In the genomic region with DNA sequence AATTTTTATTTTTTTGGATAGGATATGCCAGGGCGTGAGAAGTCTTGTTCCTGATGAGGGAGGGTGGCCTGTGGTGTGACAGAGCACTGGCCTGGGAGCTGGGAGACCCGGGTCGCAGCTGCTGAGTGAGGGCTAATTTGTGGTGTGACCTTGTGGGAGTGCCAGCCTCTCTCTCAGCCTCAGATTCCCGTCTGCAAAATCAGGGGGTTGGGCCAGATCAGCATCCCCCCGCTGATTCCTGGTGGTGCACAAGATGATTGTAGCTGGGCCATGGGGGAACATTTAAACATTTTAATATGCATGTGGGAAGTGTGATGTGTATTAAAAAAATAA, we compare ENCODE assay signal across 25 cellular contexts. TPM values are rescaled to one million over a fixed set of nuclear protein-coding genes. Genes with fewer than 3 reads are reported as not detected.
DNase-seq lines count a peak whose midpoint lies in the region; ATAC-seq and TF ChIP-seq lines count a peak whose summit lies in the region.
"Had no signal": no experiment of that assay in that cellular context is flagged by ENCODE, and none has a peak within 500 bp of the region (broad histone marks: within the 10 kb centered on the region; RNA-seq: fewer than 3 reads in every experiment).

No MANE protein-coding gene starts in this region.

- peak overlapping the region; percentile 34; the same call in 1 of the 2 replicates for H3K27ac ChIP-seq in SJCRH30
- peak overlapping the region; percentile 74 for H3K27ac ChIP-seq in lower lobe of right lung
- H3K27ac ChIP-seq in stomach smooth muscle (ENCODE audit: low read length), result peak overlapping the region; percentile 64
- H3K27ac ChIP-seq: epithelial cell of prostate, foreskin keratinocyte, parathyroid adenoma had no signal

- intact Hi-C loops in activated CD8-positive, alpha-beta T cell treated with anti-CD3 and anti-CD28 coated beads for 36 hours (cut with micrococcal nuclease), result no loop called here
- intact Hi-C loops in lower lobe of right lung (cut with DNase I), result no loop called here

- H3K9ac ChIP-seq in stomach smooth muscle (ENCODE audit: low read length in 2 of 2), result no peak overlapping the region
- H3K9ac ChIP-seq: parathyroid adenoma had no signal

- peaks cover 13% of the 10 kb centered on the region for H3K27me3 Mint-ChIP-seq in activated CD8-positive, alpha-beta T cell treated with anti-CD3 and anti-CD28 coated beads, Interleukin-2, amount 10 ng/mL, durations not matched to agents 7 days and 5 days (ENCODE audit: low read depth)
- H3K27me3 Mint-ChIP-seq in activated CD8-positive, alpha-beta T cell treated with anti-CD3 and anti-CD28 coated beads for 36 hours, result no peaks in the 10 kb centered on the region
- H3K27me3 Mint-ChIP-seq: stimulated activated naive CD8-positive, alpha-beta T cell treated with anti-CD3 and anti-CD28 coated beads, Interleukin-15, Interleukin-2, amounts not matched to agents 100 ng/mL and 50 ng/mL, for 24 hours had no signal

- H3K36me3 ChIP-seq in SJCRH30 (no peaks in the 10 kb centered on the region), lower lobe of right lung (no peaks in the 10 kb centered on the region), stomach smooth muscle (ENCODE audit: control insufficient read depth in 2 of 2, insufficient read depth in 2 of 2, low read length in 2 of 2) (no peaks in the 10 kb centered on the region)

- POLR2A ChIA-PET in activated CD8-positive, alpha-beta T cell treated with anti-CD3 and anti-CD28 coated beads, Interleukin-2, amount 10 ng/mL, durations not matched to agents 7 days and 5 days (lab: Charles Lee), result no interaction called here
- POLR2A ChIA-PET in activated CD8-positive, alpha-beta T cell treated with anti-CD3 and anti-CD28 coated beads for 36 hours (lab: Charles Lee), result interaction anchor here (1.5 kb wide), 1 partner anchor 13 kb away, joined by 4 read pairs; no protein-coding TSS in a partner anchor

- H3K4me1 ChIP-seq in SJCRH30, result peaks cover 51% of the 10 kb centered on the region
- H3K4me1 ChIP-seq in lower lobe of right lung, result peaks cover 68% of the 10 kb centered on the region
- peaks cover 71% of the 10 kb centered on the region for H3K4me1 ChIP-seq in stomach smooth muscle (ENCODE audit: control insufficient read depth, insufficient read depth, low read length)
- H3K4me1 ChIP-seq: foreskin keratinocyte, parathyroid adenoma had no signal

- H3K36me3 Mint-ChIP-seq in activated CD8-positive, alpha-beta T cell treated with anti-CD3 and anti-CD28 coated beads, Interleukin-2, amount 10 ng/mL, durations not matched to agents 7 days and 5 days (ENCODE audit: low read depth), result no peaks in the 10 kb centered on the region
- no peaks in the 10 kb centered on the region for H3K36me3 Mint-ChIP-seq in activated CD8-positive, alpha-beta T cell treated with anti-CD3 and anti-CD28 coated beads for 36 hours (ENCODE audit: low read depth)
- H3K36me3 Mint-ChIP-seq: memory B cell had no signal

- H3K27me3 ChIP-seq in SJCRH30, result no peaks in the 10 kb centered on the region
- no peaks in the 10 kb centered on the region for H3K27me3 ChIP-seq in lower lobe of right lung (ENCODE audit: low read depth)
- H3K27me3 ChIP-seq in stomach smooth muscle (ENCODE audit: control insufficient read depth in 1 of 2, insufficient read depth in 2 of 2, low read length in 2 of 2), result no peaks in the 10 kb centered on the region
- H3K27me3 ChIP-seq: foreskin keratinocyte had no signal

- H3K9me3 ChIP-seq in SJCRH30 (replicated peaks) (no peaks in the 10 kb centered on the region), lower lobe of right lung (no peaks in the 10 kb centered on the region), stomach smooth muscle (ENCODE audit: control insufficient read depth in 2 of 2, low read length in 2 of 2) (no peaks in the 10 kb centered on the region)

- ATAC-seq in activated CD8-positive, alpha-beta T cell treated with anti-CD3 and anti-CD28 coated beads, Interleukin-2, amount 10 ng/mL, durations not matched to agents 7 days and 5 days, result no peak
- ATAC-seq in activated CD8-positive, alpha-beta T cell treated with anti-CD3 and anti-CD28 coated beads for 36 hours, result no peak
- no peak for ATAC-seq in lower lobe of right lung
- ATAC-seq in GM18868 (IDR thresholded peaks at IDR 0.05; ENCODE audit: unreplicated experiment), result no peak
- ATAC-seq: foreskin keratinocyte, SK-N-SH treated with all-trans-retinoic acid at 6 μM for 48 hours had no signal

- H3K4me1 Mint-ChIP-seq in activated CD8-positive, alpha-beta T cell treated with anti-CD3 and anti-CD28 coated beads, Interleukin-2, amount 10 ng/mL, durations not matched to agents 7 days and 5 days (ENCODE audit: low read depth), result peaks cover 65% of the 10 kb centered on the region
- H3K4me1 Mint-ChIP-seq in activated CD8-positive, alpha-beta T cell treated with anti-CD3 and anti-CD28 coated beads for 36 hours (ENCODE audit: low read depth), result peaks cover 11% of the 10 kb centered on the region
- H3K4me1 Mint-ChIP-seq: B cell had no signal

- peak overlapping the region; percentile 94 for H3K27ac Mint-ChIP-seq in activated CD8-positive, alpha-beta T cell treated with anti-CD3 and anti-CD28 coated beads, Interleukin-2, amount 10 ng/mL, durations not matched to agents 7 days and 5 days
- no peak overlapping the region for H3K27ac Mint-ChIP-seq in activated CD8-positive, alpha-beta T cell treated with anti-CD3 and anti-CD28 coated beads for 36 hours
- H3K27ac Mint-ChIP-seq: B cell; memory B cell; nephron; stimulated activated naive CD8-positive, alpha-beta T cell treated with anti-CD3 and anti-CD28 coated beads, Interleukin-15, Interleukin-2, amounts not matched to agents 100 ng/mL and 50 ng/mL, for 24 hours had no signal

- no peak overlapping the region for H3K4me3 Mint-ChIP-seq in activated CD8-positive, alpha-beta T cell treated with anti-CD3 and anti-CD28 coated beads, Interleukin-2, amount 10 ng/mL, durations not matched to agents 7 days and 5 days
- H3K4me3 Mint-ChIP-seq in activated CD8-positive, alpha-beta T cell treated with anti-CD3 and anti-CD28 coated beads for 36 hours, result no peak overlapping the region
- H3K4me3 Mint-ChIP-seq: B cell; memory B cell; nephron; stimulated activated naive CD8-positive, alpha-beta T cell treated with anti-CD3 and anti-CD28 coated beads, Interleukin-15, Interleukin-2, amounts not matched to agents 100 ng/mL and 50 ng/mL, for 24 hours had no signal

- no peak for DNase-seq in activated CD8-positive, alpha-beta T cell treated with anti-CD3 and anti-CD28 coated beads, Interleukin-2, amount 10 ng/mL, durations not matched to agents 7 days and 5 days
- no peak for DNase-seq in activated CD8-positive, alpha-beta T cell treated with anti-CD3 and anti-CD28 coated beads for 36 hours
- DNase-seq in SJCRH30, result peak; percentile 26 to 50
- no peak for DNase-seq in lower lobe of right lung
- no peak for DNase-seq in OCI-M1 (lab: John Stamatoyannopoulos, UW)
- DNase-seq in activated effector memory CD4-positive, alpha-beta T cell treated with anti-CD3 and anti-CD28 coated beads, Interleukin-2, amount 50 U/mL, for 16 hours, result no peak
- DNase-seq: activated CD4-positive, alpha-beta T cell treated with anti-CD3 and anti-CD28 coated beads for 4 hours; Calu3; EL; foreskin keratinocyte; kidney; NCI-H1105; NCI-H2081 treated with DMSO at 0.1 percent for 48 hours; stimulated activated CD4-positive, alpha-beta T cell treated with anti-CD3 and anti-CD28 coated beads, Interleukin-2, amount 100 ng/mL, for 48 hours had no signal

- CTCF ChIA-PET in activated CD8-positive, alpha-beta T cell treated with anti-CD3 and anti-CD28 coated beads, Interleukin-2, amount 10 ng/mL, durations not matched to agents 7 days and 5 days (lab: Charles Lee), result interaction anchor here (0.6 to 2.6 kb wide), 5 partner anchors 16 to 49 kb away, joined by 3 to 24 read pairs (median 5); partner anchors contain the start of gene TSPAN15
- CTCF ChIA-PET in activated CD8-positive, alpha-beta T cell treated with anti-CD3 and anti-CD28 coated beads for 36 hours (lab: Charles Lee), result interaction anchor here (0.6 kb wide), 1 partner anchor 1265 kb away, joined by 3 read pairs; no protein-coding TSS in a partner anchor

- H3K4me3 ChIP-seq in SJCRH30, result no peak overlapping the region
- no peak overlapping the region for H3K4me3 ChIP-seq in lower lobe of right lung
- no peak overlapping the region for H3K4me3 ChIP-seq in stomach smooth muscle (ENCODE audit: low read length in 2 of 2)
- H3K4me3 ChIP-seq: skin epidermis had no signal

- TF ChIP-seq CTCF in activated CD8-positive, alpha-beta T cell treated with anti-CD3 and anti-CD28 coated beads for 36 hours (IDR thresholded peaks at IDR 0.05), result no peak
- no peak for TF ChIP-seq CTCF in lower lobe of right lung (IDR thresholded peaks at IDR 0.05)

- H3K9me3 Mint-ChIP-seq in activated CD8-positive, alpha-beta T cell treated with anti-CD3 and anti-CD28 coated beads, Interleukin-2, amount 10 ng/mL, durations not matched to agents 7 days and 5 days (ENCODE audit: insufficient read depth), result no peaks in the 10 kb centered on the region
- H3K9me3 Mint-ChIP-seq in activated CD8-positive, alpha-beta T cell treated with anti-CD3 and anti-CD28 coated beads for 36 hours, result no peaks in the 10 kb centered on the region
- H3K9me3 Mint-ChIP-seq: memory B cell; nephron; stimulated activated naive CD8-positive, alpha-beta T cell treated with anti-CD3 and anti-CD28 coated beads, Interleukin-15, Interleukin-2, amounts not matched to agents 100 ng/mL and 50 ng/mL, for 24 hours had no signal

RNA-seq across cellular contexts. Expression of gene TSPAN15, which starts 14.9 kb away (rescaled TPM):
- 1 to 10 TPM; 3.8 to 4.7 TPM for total RNA-seq in activated CD8-positive, alpha-beta T cell treated with anti-CD3 and anti-CD28 coated beads, Interleukin-2, amount 10 ng/mL, durations not matched to agents 7 days and 5 days
- 1 to 10 TPM in 1 of 2 experiments, under 1 TPM in 1; 0.58 to 1.2 TPM for total RNA-seq in activated CD8-positive, alpha-beta T cell treated with anti-CD3 and anti-CD28 coated beads for 36 hours
- total RNA-seq in SJCRH30 (2014; rRNA removed; shearing (Covaris generic)), result 12.2 and 13.5 TPM in 2 replicates
- 46.1 TPM for total RNA-seq in lower lobe of right lung

RNA-seq across cellular contexts. Expression of gene TACR2, which starts 49.4 kb away (rescaled TPM):
- not detected for total RNA-seq in activated CD8-positive, alpha-beta T cell treated with anti-CD3 and anti-CD28 coated beads, Interleukin-2, amount 10 ng/mL, durations not matched to agents 7 days and 5 days
- total RNA-seq in activated CD8-positive, alpha-beta T cell treated with anti-CD3 and anti-CD28 coated beads for 36 hours, result not detected
- total RNA-seq in SJCRH30 (2014; rRNA removed; shearing (Covaris generic)), result 0.04 TPM in 1 of 2 replicates, not detected in the other
- 1.2 TPM for total RNA-seq in lower lobe of right lung
- total RNA-seq: B cell, foreskin keratinocyte, NCI-H460 had no signal

Comparison
In these comparisons a context has a peak if more than half of its experiments do, and no peak if none do; other contexts are left out.
1. DNase-seq: peak in SJCRH30 (2 of 2); none in activated CD8-positive, alpha-beta T cell treated with anti-CD3 and anti-CD28 coated beads, Interleukin-2, amount 10 ng/mL, durations not matched to agents 7 days and 5 days (single experiment), activated CD8-positive, alpha-beta T cell treated with anti-CD3 and anti-CD28 coated beads for 36 hours (single experiment), lower lobe of right lung (single experiment), OCI-M1 (single experiment) and activated effector memory CD4-positive, alpha-beta T cell treated with anti-CD3 and anti-CD28 coated beads, Interleukin-2, amount 50 U/mL, for 16 hours (single experiment).
2. Peak in every context shown above with its lines, with median percentiles within 50 percentile points of each other: H3K27ac ChIP-seq.